ENCODE assay signal across 1 cellular context in the genomic region with DNA sequence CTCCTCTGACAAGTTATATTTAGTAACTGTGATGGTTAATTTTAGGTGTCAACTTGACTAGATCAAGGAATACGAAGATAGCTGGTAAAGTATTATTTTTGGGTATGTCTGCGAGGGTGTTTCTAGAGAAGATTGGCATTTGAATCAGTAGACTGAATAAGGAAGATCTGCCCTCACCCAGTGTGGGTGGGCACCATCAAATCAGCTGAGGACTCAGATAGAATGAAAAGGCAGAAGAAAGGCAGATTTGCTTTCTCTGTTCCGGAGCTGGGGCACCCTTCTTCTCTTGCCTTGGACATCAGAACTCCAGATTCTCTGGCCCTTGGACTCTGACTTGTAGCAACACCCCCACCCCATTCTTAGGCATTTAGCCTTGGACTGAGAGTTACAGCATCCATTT.
TF ChIP-seq lines count a peak whose summit lies in the region.

No MANE protein-coding gene starts in this region.

TF ChIP-seq in H1, 55 proteins besides CTCF, POLR2A, EP300 and RAD21:
- TF ChIP-seq CHD1 (IDR thresholded peaks at IDR 0.05; ENCODE audit: low read depth, low read length) (no peak), JUN (IDR thresholded peaks at IDR 0.05; ENCODE audit: low read depth, low read length) (no peak), TBP (IDR thresholded peaks at IDR 0.05; ENCODE audit: low read depth, low read length) (no peak), BRCA1 (IDR thresholded peaks at IDR 0.05; ENCODE audit: low read depth, low read length) (no peak), KDM1A (IDR thresholded peaks at IDR 0.05; ENCODE audit: borderline replicate concordance, low read length) (no peak), CTBP2 (IDR thresholded peaks at IDR 0.05; ENCODE audit: borderline replicate concordance, insufficient read depth, insufficient read length, low read length) (no peak), CEBPB (IDR thresholded peaks at IDR 0.05; ENCODE audit: low read depth, low read length) (no peak), EZH2 (IDR thresholded peaks at IDR 0.05; ENCODE audit: low read depth, low read length, severe bottlenecking) (no peak), RNF2 (IDR thresholded peaks at IDR 0.05; ENCODE audit: borderline replicate concordance, low read depth, low read length, missing control alignments, poor library complexity, severe bottlenecking) (no peak), KDM5A (IDR thresholded peaks at IDR 0.05; ENCODE audit: low read length) (no peak), MAFK (IDR thresholded peaks at IDR 0.05; ENCODE audit: low read depth, low read length) (no peak), HDAC2 (IDR thresholded peaks at IDR 0.05; ENCODE audit: borderline replicate concordance in 1 of 2, low read depth in 2 of 2, low read length in 2 of 2) (no peak), SAP30 (IDR thresholded peaks at IDR 0.05; ENCODE audit: insufficient read depth, insufficient replicate concordance, low read length) (no peak), BACH1 (IDR thresholded peaks at IDR 0.05; ENCODE audit: low read length) (no peak), GTF2F1 (IDR thresholded peaks at IDR 0.05; ENCODE audit: borderline replicate concordance, low read depth, low read length) (no peak), GABPA (IDR thresholded peaks at IDR 0.05; ENCODE audit: borderline replicate concordance, insufficient read depth, low read length) (no peak), SIX5 (IDR thresholded peaks at IDR 0.05; ENCODE audit: low read depth, low read length) (no peak)
- TF ChIP-seq, protein P1, sequence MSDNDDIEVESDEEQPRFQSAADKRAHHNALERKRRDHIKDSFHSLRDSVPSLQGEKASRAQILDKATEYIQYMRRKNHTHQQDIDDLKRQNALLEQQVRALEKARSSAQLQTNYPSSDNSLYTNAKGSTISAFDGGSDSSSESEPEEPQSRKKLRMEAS (IDR thresholded peaks at IDR 0.05), result no peak
- TF ChIP-seq, protein P2, sequence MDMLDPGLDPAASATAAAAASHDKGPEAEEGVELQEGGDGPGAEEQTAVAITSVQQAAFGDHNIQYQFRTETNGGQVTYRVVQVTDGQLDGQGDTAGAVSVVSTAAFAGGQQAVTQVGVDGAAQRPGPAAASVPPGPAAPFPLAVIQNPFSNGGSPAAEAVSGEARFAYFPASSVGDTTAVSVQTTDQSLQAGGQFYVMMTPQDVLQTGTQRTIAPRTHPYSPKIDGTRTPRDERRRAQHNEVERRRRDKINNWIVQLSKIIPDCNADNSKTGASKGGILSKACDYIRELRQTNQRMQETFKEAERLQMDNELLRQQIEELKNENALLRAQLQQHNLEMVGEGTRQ (IDR thresholded peaks at IDR 0.05; ENCODE audit: low read length), result no peak
- TF ChIP-seq, protein P3, sequence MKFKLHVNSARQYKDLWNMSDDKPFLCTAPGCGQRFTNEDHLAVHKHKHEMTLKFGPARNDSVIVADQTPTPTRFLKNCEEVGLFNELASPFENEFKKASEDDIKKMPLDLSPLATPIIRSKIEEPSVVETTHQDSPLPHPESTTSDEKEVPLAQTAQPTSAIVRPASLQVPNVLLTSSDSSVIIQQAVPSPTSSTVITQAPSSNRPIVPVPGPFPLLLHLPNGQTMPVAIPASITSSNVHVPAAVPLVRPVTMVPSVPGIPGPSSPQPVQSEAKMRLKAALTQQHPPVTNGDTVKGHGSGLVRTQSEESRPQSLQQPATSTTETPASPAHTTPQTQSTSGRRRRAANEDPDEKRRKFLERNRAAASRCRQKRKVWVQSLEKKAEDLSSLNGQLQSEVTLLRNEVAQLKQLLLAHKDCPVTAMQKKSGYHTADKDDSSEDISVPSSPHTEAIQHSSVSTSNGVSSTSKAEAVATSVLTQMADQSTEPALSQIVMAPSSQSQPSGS (IDR thresholded peaks at IDR 0.05; ENCODE audit: low read length), result no peak
